In the genomic region with DNA sequence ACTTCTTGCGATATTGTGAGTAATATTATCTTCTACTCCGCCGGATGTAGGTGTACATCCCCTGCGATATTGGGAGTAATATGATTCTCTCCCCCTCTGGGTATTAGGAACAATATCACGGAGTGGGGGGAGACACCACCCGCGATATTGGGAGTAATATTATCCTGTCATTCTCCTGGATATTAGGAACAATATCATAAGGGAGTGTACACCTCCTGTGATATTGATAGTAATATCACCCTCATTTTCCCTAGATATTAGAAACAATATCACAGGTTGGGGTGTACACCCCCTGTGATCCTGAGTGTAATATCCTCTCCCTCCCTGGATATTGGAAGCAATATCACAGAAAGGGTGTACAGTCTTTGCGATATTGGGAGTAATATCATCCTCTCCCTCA, we compare ENCODE assay signal across 34 cellular contexts.
"Had no signal": no experiment of that assay in that cellular context is flagged by ENCODE, and none has a peak within 500 bp of the region (broad histone marks: within the 10 kb centered on the region; RNA-seq: fewer than 3 reads in every experiment).

No MANE protein-coding gene starts in this region.

- DNase-seq: Karpas-422, Kasumi-1, MG63, MM.1S, MV-4-11, NCI-H1048, NCI-H1092, NCI-H1092 treated with DMSO at 0.1 percent for 48 hours, NCI-H1105, NCI-H1105 treated with DMSO at 0.1 percent for 48 hours, NCI-H1417, NCI-H1417 treated with DMSO at 0.1 percent for 48 hours, NCI-H1436, NCI-H1436 treated with DMSO at 0.1 percent for 48 hours, NCI-H146, NCI-H1694, NCI-H1694 treated with DMSO at 0.1 percent for 48 hours, NCI-H187, NCI-H187 treated with DMSO at 0.1 percent for 48 hours, NCI-H1930, NCI-H2029, NCI-H2029 treated with DMSO at 0.1 percent for 48 hours, NCI-H2081, NCI-H2081 treated with DMSO at 0.1 percent for 48 hours, NCI-H2107, NCI-H2171, NCI-H2171 treated with DMSO at 0.1 percent for 48 hours, NCI-H2227 treated with DMSO at 0.1 percent for 48 hours, NCI-H226, NCI-H345, NCI-H446, NCI-H446 treated with DMSO at 0.1 percent for 48 hours, NCI-H510A, NCI-H510A treated with DMSO at 0.1 percent for 48 hours had no signal

- H3K9me3 ChIP-seq: MG63 had no signal

- H3K36me3 ChIP-seq: MG63 had no signal

- H3K4me3 ChIP-seq: MG63 had no signal
